In genomic region chr10:100670828-100671479, GRCh38 we compare ENCODE assay signal across 8 cellular contexts.
A peak's percentile ranks its signal among the peaks of the same experiment; 100 is the strongest.
DNase-seq lines count a peak whose midpoint lies in the region; ATAC-seq and TF ChIP-seq lines count a peak whose summit lies in the region.

No MANE protein-coding gene starts in this region.

- H3K79me2 ChIP-seq in DOHH2 (ENCODE audit: control insufficient read depth, low read length), result no peaks in the 10 kb centered on the region
- H3K79me2 ChIP-seq in smooth muscle cell (ENCODE audit: low read depth), result no peaks in the 10 kb centered on the region

- H3K4me2 ChIP-seq in DOHH2 (ENCODE audit: low read length) (peak overlapping the region; percentile 31; the same call in 1 of the 2 replicates), smooth muscle cell (peak overlapping the region; percentile 73)

- WGBS in smooth muscle cell (ENCODE audit: low lambda C conversion rate), result 7% methylated on average over 51 of the region's 54 CpGs

- H3K27ac ChIP-seq in DOHH2 (ENCODE audit: low read depth, low read length), result no peak overlapping the region
- H3K27ac ChIP-seq in smooth muscle cell (ENCODE audit: low read depth), result no peak overlapping the region

- ATAC-seq in HG03135 (IDR thresholded peaks at IDR 0.05; ENCODE audit: unreplicated experiment), result no peak

- H3K9me2 ChIP-seq in DOHH2 (replicated peaks; ENCODE audit: control insufficient read depth, low read length), result no peaks in the 10 kb centered on the region

- H3K27me3 ChIP-seq in DOHH2 (ENCODE audit: control insufficient read depth, low read length) (peaks cover 47% of the 10 kb centered on the region), smooth muscle cell (ENCODE audit: low read depth) (peaks cover 88% of the 10 kb centered on the region)

- H3K4me1 ChIP-seq in DOHH2 (ENCODE audit: control insufficient read depth, low read length) (no peaks in the 10 kb centered on the region), smooth muscle cell (ENCODE audit: low read depth) (no peaks in the 10 kb centered on the region)

- TF ChIP-seq CTCF in DOHH2 (IDR thresholded peaks at IDR 0.05; ENCODE audit: low read depth, low read length, poor library complexity, severe bottlenecking) (peak; percentile 76), LNCAP (IDR thresholded peaks at IDR 0.05) (peak; percentile 65), fibroblast of villous mesenchyme (IDR thresholded peaks at IDR 0.05; ENCODE audit: insufficient read depth, low read depth, low read length) (peak; percentile 53), smooth muscle cell (IDR thresholded peaks at IDR 0.05; ENCODE audit: borderline replicate concordance, insufficient read depth, poor library complexity, severe bottlenecking) (peak; percentile 80)

- no peaks in the 10 kb centered on the region for H3K36me3 ChIP-seq in DOHH2 (ENCODE audit: control insufficient read depth, low read length)
- no peaks in the 10 kb centered on the region for H3K36me3 ChIP-seq in smooth muscle cell (ENCODE audit: low read depth)

- H3K4me3 ChIP-seq in DOHH2 (ENCODE audit: low read length) (no peak overlapping the region), fibroblast of villous mesenchyme (ENCODE audit: low read depth, low read length) (no peak overlapping the region), smooth muscle cell (peak overlapping the region; percentile 10)

- H3K9me3 ChIP-seq in DOHH2 (ENCODE audit: control insufficient read depth, insufficient read depth, low read length), result no peaks in the 10 kb centered on the region
- no peaks in the 10 kb centered on the region for H3K9me3 ChIP-seq in smooth muscle cell (replicated peaks; ENCODE audit: low read depth)

- DNase-seq in activated T-cell treated with anti-CD3 and anti-CD28 coated beads, Interleukin-2, amount 50 U/mL, for 1 hour, result peak; percentile 67
- DNase-seq in fibroblast of villous mesenchyme (ENCODE audit: low read depth), result no peak
- no peak for DNase-seq in smooth muscle cell (lab: John Stamatoyannopoulos, UW; ENCODE audit: unreplicated experiment)
- no peak for DNase-seq in NCI-H2171 treated with DMSO at 0.1 percent for 48 hours (lab: John Stamatoyannopoulos, UW)
- no peak for DNase-seq in DMS114 treated with DMSO at 0.1 percent for 48 hours (lab: John Stamatoyannopoulos, UW; ENCODE audit: unreplicated experiment)

- H3F3A ChIP-seq in DOHH2 (ENCODE audit: control insufficient read depth, insufficient read depth), result no peaks in the 10 kb centered on the region
- H3F3A ChIP-seq in smooth muscle cell (ENCODE audit: low read depth), result no peaks in the 10 kb centered on the region

- H3K9ac ChIP-seq in smooth muscle cell (ENCODE audit: low read depth), result no peak overlapping the region

- H4K20me1 ChIP-seq in DOHH2 (ENCODE audit: control insufficient read depth, insufficient read depth, low read depth, low read length) (0 out of 2 replicates have a peak, but pooled peaks cover 3% of the 10 kb centered on the region), smooth muscle cell (ENCODE audit: low read depth) (no peaks in the 10 kb centered on the region)

- H2AFZ ChIP-seq in smooth muscle cell (ENCODE audit: low read depth), result no peak overlapping the region
